Comparison of ENCODE assay signal across 29 cellular contexts in the genomic region with DNA sequence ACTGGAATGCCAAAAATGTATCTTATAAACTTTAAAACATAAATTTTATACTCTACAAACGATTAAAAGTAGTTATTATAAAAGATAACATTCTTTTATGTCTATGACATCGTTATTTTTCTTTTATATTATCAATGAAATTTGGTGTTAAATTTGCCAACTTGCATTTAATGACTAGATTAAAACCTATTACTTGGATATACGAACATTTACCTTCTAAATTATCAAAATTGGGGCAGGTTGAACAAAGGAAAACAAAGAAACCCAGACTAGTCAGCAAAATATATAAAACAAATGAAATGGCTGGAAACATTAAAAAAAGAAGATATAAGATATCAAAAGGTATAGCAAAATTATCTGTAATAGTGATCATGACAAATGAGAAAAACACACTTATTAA.
"Had no signal": no experiment of that assay in that cellular context is flagged by ENCODE, and none has a peak within 500 bp of the region (broad histone marks: within the 10 kb centered on the region; RNA-seq: fewer than 3 reads in every experiment).

No MANE protein-coding gene starts in this region.

- H3K36me3 ChIP-seq: ascending aorta, cardiac muscle cell had no signal

- H3K27me3 ChIP-seq: ascending aorta had no signal

- FAIRE-seq: bronchial epithelial cell, TTC549 had no signal

- ATAC-seq: activated CD8-positive, alpha-beta memory T cell treated with anti-CD3 and anti-CD28 coated beads, Interleukin-2, amount 10 ng/mL, durations not matched to agents 7 days and 5 days; activated CD8-positive, alpha-beta T cell treated with anti-CD3 and anti-CD28 coated beads, Interleukin-2, amount 10 ng/mL, durations not matched to agents 7 days and 5 days; activated naive CD8-positive, alpha-beta T cell treated with anti-CD3 and anti-CD28 coated beads, Interleukin-2, amount 50 U/mL, for 24 hours had no signal

- H3K4me3 ChIP-seq: ascending aorta, cardiac muscle cell had no signal

- H3K27ac ChIP-seq: ascending aorta, cardiac muscle cell, VCaP had no signal

- H3K9me3 ChIP-seq: ascending aorta had no signal

- H3K4me1 ChIP-seq: ascending aorta had no signal

- DNase-seq: activated B cell treated with CpG ODN at 0.5 μM for 24 hours; activated CD4-positive, alpha-beta memory T cell treated with anti-CD3 and anti-CD28 coated beads, Interleukin-2, amount 10 ng/mL, durations not matched to agents 7 days and 5 days; activated CD4-positive, alpha-beta T cell treated with anti-CD3 and anti-CD28 coated beads for 4 hours; activated CD4-positive, alpha-beta T cell treated with anti-CD3 and anti-CD28 coated beads, Interleukin-2, amount 10 ng/mL, durations not matched to agents 7 days and 5 days; activated CD4-positive, alpha-beta T cell treated with anti-CD3 and anti-CD28 coated beads, Interleukin-2, amount 50 U/mL, for 48 hours; activated CD4-positive, CD25-positive, alpha-beta regulatory T cell treated with anti-CD3 and anti-CD28 coated beads, Interleukin-2, amount 50 U/mL, for 72 hours; activated CD8-positive, alpha-beta memory T cell treated with anti-CD3 and anti-CD28 coated beads for 24 hours; activated CD8-positive, alpha-beta memory T cell treated with anti-CD3 and anti-CD28 coated beads, Interleukin-2, amount 10 ng/mL, durations not matched to agents 7 days and 5 days; activated CD8-positive, alpha-beta memory T cell treated with anti-CD3 and anti-CD28 coated beads, Interleukin-2, amount 50 U/mL, for 48 hours; activated CD8-positive, alpha-beta T cell treated with anti-CD3 and anti-CD28 coated beads, Interleukin-2, amount 10 ng/mL, durations not matched to agents 7 days and 5 days; activated effector memory CD4-positive, alpha-beta T cell treated with Interleukin-2 at 50 U/mL for 16 hours; activated gamma-delta T cell; activated naive CD4-positive, alpha-beta T cell treated with anti-CD3 and anti-CD28 coated beads, Interleukin-2, amount 10 ng/mL, durations not matched to agents 7 days and 5 days; activated naive CD4-positive, alpha-beta T cell treated with Interleukin-2 at 50 U/mL for 16 hours; activated naive CD8-positive, alpha-beta T cell treated with anti-CD3 and anti-CD28 coated beads, Interleukin-2, amount 10 ng/mL, durations not matched to agents 7 days and 5 days; activated naive CD8-positive, alpha-beta T cell treated with anti-CD3 and anti-CD28 coated beads, Interleukin-2, amount 50 U/mL, for 24 hours; activated T-cell treated with anti-CD3 and anti-CD28 coated beads, Interleukin-2, amount 50 U/mL, for 24 hours; activated T-cell treated with anti-CD3 and anti-CD28 coated beads, Interleukin-2, amount 50 U/mL, for 48 hours; amygdala; anterior cingulate cortex; caudate nucleus; cerebellar nuclear complex; T-helper 2 cell; T-helper 9 cell had no signal
